In genomic region chr2:45038861-45039260, GRCh38 we compare ENCODE assay signal across 2 cellular contexts. TPM values are rescaled to one million over a fixed set of nuclear protein-coding genes. Genes with fewer than 3 reads are reported as not detected.
"Had no signal": no experiment of that assay in that cellular context is flagged by ENCODE, and none has a peak within 500 bp of the region (broad histone marks: within the 10 kb centered on the region; RNA-seq: fewer than 3 reads in every experiment).

No MANE protein-coding gene starts in this region.

RNA-seq across cellular contexts. Expression of gene SIX2, which starts 29.6 kb away (rescaled TPM):
- total RNA-seq: G401, GM12878 had no signal
- polyA plus RNA-seq: GM12878 had no signal
